In genomic region chr20:30506100-30506499, GRCh38 we compare ENCODE assay signal across 1 cellular context.
TF ChIP-seq lines count a peak whose summit lies in the region.

No MANE protein-coding gene starts in this region.

TF ChIP-seq in GM23338, 12 proteins besides CTCF, POLR2A, EP300 and RAD21 (continued from another document):
- TF ChIP-seq, protein P1, sequence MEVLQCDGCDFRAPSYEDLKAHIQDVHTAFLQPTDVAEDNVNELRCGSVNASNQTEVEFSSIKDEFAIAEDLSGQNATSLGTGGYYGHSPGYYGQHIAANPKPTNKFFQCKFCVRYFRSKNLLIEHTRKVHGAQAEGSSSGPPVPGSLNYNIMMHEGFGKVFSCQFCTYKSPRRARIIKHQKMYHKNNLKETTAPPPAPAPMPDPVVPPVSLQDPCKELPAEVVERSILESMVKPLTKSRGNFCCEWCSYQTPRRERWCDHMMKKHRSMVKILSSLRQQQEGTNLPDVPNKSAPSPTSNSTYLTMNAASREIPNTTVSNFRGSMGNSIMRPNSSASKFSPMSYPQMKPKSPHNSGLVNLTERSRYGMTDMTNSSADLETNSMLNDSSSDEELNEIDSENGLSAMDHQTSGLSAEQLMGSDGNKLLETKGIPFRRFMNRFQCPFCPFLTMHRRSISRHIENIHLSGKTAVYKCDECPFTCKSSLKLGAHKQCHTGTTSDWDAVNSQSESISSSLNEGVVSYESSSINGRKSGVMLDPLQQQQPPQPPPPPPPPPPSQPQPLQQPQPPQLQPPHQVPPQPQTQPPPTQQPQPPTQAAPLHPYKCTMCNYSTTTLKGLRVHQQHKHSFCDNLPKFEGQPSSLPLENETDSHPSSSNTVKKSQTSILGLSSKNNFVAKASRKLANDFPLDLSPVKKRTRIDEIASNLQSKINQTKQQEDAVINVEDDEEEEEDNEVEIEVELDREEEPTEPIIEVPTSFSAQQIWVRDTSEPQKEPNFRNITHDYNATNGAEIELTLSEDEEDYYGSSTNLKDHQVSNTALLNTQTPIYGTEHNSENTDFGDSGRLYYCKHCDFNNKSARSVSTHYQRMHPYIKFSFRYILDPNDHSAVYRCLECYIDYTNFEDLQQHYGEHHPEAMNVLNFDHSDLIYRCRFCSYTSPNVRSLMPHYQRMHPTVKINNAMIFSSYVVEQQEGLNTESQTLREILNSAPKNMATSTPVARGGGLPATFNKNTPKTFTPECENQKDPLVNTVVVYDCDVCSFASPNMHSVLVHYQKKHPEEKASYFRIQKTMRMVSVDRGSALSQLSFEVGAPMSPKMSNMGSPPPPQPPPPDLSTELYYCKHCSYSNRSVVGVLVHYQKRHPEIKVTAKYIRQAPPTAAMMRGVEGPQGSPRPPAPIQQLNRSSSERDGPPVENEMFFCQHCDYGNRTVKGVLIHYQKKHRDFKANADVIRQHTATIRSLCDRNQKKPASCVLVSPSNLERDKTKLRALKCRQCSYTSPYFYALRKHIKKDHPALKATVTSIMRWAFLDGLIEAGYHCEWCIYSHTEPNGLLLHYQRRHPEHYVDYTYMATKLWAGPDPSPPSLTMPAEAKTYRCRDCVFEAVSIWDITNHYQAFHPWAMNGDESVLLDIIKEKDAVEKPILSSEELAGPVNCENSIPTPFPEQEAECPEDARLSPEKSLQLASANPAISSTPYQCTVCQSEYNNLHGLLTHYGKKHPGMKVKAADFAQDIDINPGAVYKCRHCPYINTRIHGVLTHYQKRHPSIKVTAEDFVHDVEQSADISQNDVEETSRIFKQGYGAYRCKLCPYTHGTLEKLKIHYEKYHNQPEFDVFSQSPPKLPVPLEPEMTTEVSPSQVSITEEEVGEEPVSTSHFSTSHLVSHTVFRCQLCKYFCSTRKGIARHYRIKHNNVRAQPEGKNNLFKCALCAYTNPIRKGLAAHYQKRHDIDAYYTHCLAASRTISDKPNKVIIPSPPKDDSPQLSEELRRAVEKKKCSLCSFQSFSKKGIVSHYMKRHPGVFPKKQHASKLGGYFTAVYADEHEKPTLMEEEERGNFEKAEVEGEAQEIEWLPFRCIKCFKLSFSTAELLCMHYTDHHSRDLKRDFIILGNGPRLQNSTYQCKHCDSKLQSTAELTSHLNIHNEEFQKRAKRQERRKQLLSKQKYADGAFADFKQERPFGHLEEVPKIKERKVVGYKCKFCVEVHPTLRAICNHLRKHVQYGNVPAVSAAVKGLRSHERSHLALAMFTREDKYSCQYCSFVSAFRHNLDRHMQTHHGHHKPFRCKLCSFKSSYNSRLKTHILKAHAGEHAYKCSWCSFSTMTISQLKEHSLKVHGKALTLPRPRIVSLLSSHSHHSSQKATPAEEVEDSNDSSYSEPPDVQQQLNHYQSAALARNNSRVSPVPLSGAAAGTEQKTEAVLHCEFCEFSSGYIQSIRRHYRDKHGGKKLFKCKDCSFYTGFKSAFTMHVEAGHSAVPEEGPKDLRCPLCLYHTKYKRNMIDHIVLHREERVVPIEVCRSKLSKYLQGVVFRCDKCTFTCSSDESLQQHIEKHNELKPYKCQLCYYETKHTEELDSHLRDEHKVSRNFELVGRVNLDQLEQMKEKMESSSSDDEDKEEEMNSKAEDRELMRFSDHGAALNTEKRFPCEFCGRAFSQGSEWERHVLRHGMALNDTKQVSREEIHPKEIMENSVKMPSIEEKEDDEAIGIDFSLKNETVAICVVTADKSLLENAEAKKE (CRISPR knock-in tag; IDR thresholded peaks at IDR 0.05): no peak
- TF ChIP-seq ZNF114 (CRISPR knock-in tag; IDR thresholded peaks at IDR 0.05) (no peak), ETS1 (IDR thresholded peaks at IDR 0.05) (no peak)
